In genomic region chr6:52416629-52417151, GRCh38 we compare ENCODE assay signal across 8 cellular contexts. TPM values are rescaled to one million over a fixed set of nuclear protein-coding genes. Genes with fewer than 3 reads are reported as not detected.
DNase-seq lines count a peak whose midpoint lies in the region; TF ChIP-seq lines count a peak whose summit lies in the region.

No MANE protein-coding gene starts in this region.

- no peaks in the 10 kb centered on the region for H3K27me3 ChIP-seq in MG63

- H3K36me3 ChIP-seq in MG63: no peaks in the 10 kb centered on the region; the same call in 1 of the 2 replicates

- POLR2A ChIA-PET in RWPE1 (lab: Yijun Ruan, JAX; ENCODE audit: low non-redundant PET): no interaction called here

- no peak overlapping the region for H3K27ac Mint-ChIP-seq in endothelial cell (ENCODE audit: unreplicated experiment)
- no peak overlapping the region for H3K27ac Mint-ChIP-seq in T-helper 2 cell treated with Interferon-gamma antibody and Interleukin-4, amounts not matched to agents 5 μg/mL and 100 μg/mL, for 36 hours

- peak; percentile 20 for DNase-seq in stimulated activated CD8-positive, alpha-beta memory T cell treated with anti-CD3 and anti-CD28 coated beads, Interleukin-12 subunit alpha, Interleukin-12 subunit beta, amount 100 ng/mL, for 1 hour (ENCODE audit: low read depth)
- no peak for DNase-seq in stimulated activated CD8-positive, alpha-beta memory T cell treated with anti-CD3 and anti-CD28 coated beads, Interleukin-4, amount 100 ng/mL, for 48 hours
- DNase-seq in MG63 (peak; percentile 74), RWPE1 (ENCODE audit: low spot score) (peak; percentile 57), endothelial cell (ENCODE audit: low spot score) (peak; percentile 60), mucosa of gallbladder (ENCODE audit: low spot score) (peak; percentile 48), ecto neural progenitor cell (ENCODE audit: low spot score) (no peak)
- no peak for DNase-seq in T-helper 2 cell treated with Interferon-gamma antibody and Interleukin-4, amounts not matched to agents 5 μg/mL and 100 μg/mL, for 36 hours (ENCODE audit: low spot score)

- peaks cover 5% of the 10 kb centered on the region for H3K36me3 Mint-ChIP-seq in endothelial cell (ENCODE audit: low read depth, unreplicated experiment)
- H3K36me3 Mint-ChIP-seq in T-helper 2 cell treated with Interferon-gamma antibody and Interleukin-4, amounts not matched to agents 5 μg/mL and 100 μg/mL, for 36 hours (ENCODE audit: low read depth): no peaks in the 10 kb centered on the region

- H3K4me3 ChIP-seq in MG63: no peak overlapping the region

- H3K9me3 Mint-ChIP-seq in endothelial cell (ENCODE audit: unreplicated experiment): no peaks in the 10 kb centered on the region
- no peaks in the 10 kb centered on the region for H3K9me3 Mint-ChIP-seq in T-helper 2 cell treated with Interferon-gamma antibody and Interleukin-4, amounts not matched to agents 5 μg/mL and 100 μg/mL, for 36 hours

- CTCF ChIA-PET in RWPE1 (lab: Yijun Ruan, JAX): interaction anchor here (0.7 to 2.6 kb wide), 6 partner anchors 11 to 535 kb away, joined by 3 to 18 read pairs (median 5); no protein-coding TSS in a partner anchor

- peak overlapping the region; percentile 78 for H3K27ac ChIP-seq in RWPE1

- H3K27me3 Mint-ChIP-seq in endothelial cell (ENCODE audit: unreplicated experiment): peaks cover 16% of the 10 kb centered on the region
- peaks cover 10% of the 10 kb centered on the region for H3K27me3 Mint-ChIP-seq in T-helper 2 cell treated with Interferon-gamma antibody and Interleukin-4, amounts not matched to agents 5 μg/mL and 100 μg/mL, for 36 hours (ENCODE audit: low read depth)

- TF ChIP-seq CTCF in RWPE1 (conservative IDR thresholded peaks at IDR 0.05; ENCODE audit: low read depth) (peak; percentile 86), endothelial cell (IDR thresholded peaks at IDR 0.05; ENCODE audit: unreplicated experiment) (peak; percentile 82)

- H3K4me3 Mint-ChIP-seq in endothelial cell (ENCODE audit: unreplicated experiment): no peak overlapping the region
- no peak overlapping the region for H3K4me3 Mint-ChIP-seq in T-helper 2 cell treated with Interferon-gamma antibody and Interleukin-4, amounts not matched to agents 5 μg/mL and 100 μg/mL, for 36 hours

- H3K9me3 ChIP-seq in MG63: no peaks in the 10 kb centered on the region

- peaks cover 17% of the 10 kb centered on the region for H3K4me1 Mint-ChIP-seq in endothelial cell (ENCODE audit: unreplicated experiment)
- H3K4me1 Mint-ChIP-seq in T-helper 2 cell treated with Interferon-gamma antibody and Interleukin-4, amounts not matched to agents 5 μg/mL and 100 μg/mL, for 36 hours (ENCODE audit: low read depth): peaks cover 25% of the 10 kb centered on the region

RNA-seq across cellular contexts. Expression of gene EFHC1, which starts 3.5 kb away (rescaled TPM):
- 54.0 and 78.4 TPM in 2 replicates for total RNA-seq in MG63 (2014; rRNA removed; shearing (Covaris generic); ENCODE audit: low replicate concordance)
- 29.0 TPM for total RNA-seq in endothelial cell (ENCODE audit: unreplicated experiment)
- total RNA-seq in mucosa of gallbladder: 27.8 TPM

RNA-seq across cellular contexts. Expression of gene PAQR8, which starts 54.7 kb away (rescaled TPM):
- total RNA-seq in MG63 (2014; rRNA removed; shearing (Covaris generic); ENCODE audit: low replicate concordance): 2.9 and 3.2 TPM in 2 replicates
- total RNA-seq in endothelial cell (ENCODE audit: unreplicated experiment) (7.5 TPM), mucosa of gallbladder (23.2 TPM)

Comparison
In these comparisons a context has a peak if more than half of its experiments do, and no peak if none do; other contexts are left out.
1. DNase-seq: peak in stimulated activated CD8-positive, alpha-beta memory T cell treated with anti-CD3 and anti-CD28 coated beads, Interleukin-12 subunit alpha, Interleukin-12 subunit beta, amount 100 ng/mL, for 1 hour (single experiment), MG63 (single experiment), RWPE1 (single experiment), endothelial cell (single experiment) and mucosa of gallbladder (single experiment); none in stimulated activated CD8-positive, alpha-beta memory T cell treated with anti-CD3 and anti-CD28 coated beads, Interleukin-4, amount 100 ng/mL, for 48 hours (single experiment), ecto neural progenitor cell (single experiment) and T-helper 2 cell treated with Interferon-gamma antibody and Interleukin-4, amounts not matched to agents 5 μg/mL and 100 μg/mL, for 36 hours (single experiment).